ENCODE assay signal across 14 cellular contexts in the genomic region with DNA sequence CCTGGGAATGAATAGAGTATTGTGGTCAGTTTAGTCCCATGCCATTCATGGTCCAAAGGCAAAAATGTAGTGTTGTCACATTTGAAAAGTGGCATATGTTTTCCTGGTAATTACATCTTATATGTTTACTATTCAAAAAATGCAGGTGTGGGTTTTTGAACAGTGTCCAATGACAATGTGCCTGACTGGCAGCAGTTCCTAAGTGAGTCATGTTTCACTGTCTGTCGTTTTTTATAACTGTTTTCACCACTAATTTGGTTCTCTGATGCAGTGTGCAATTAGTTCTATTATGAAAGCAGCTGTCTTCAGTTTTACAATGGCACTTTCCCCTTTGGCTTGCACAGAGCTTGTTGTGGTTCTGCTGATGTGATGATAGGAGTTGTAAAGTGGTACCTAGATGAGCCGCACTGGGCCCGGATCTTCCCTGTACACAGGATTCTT.
DNase-seq lines count a peak whose midpoint lies in the region; ATAC-seq and TF ChIP-seq lines count a peak whose summit lies in the region.
"Had no signal": no experiment of that assay in that cellular context is flagged by ENCODE, and none has a peak within 500 bp of the region (broad histone marks: within the 10 kb centered on the region; RNA-seq: fewer than 3 reads in every experiment).

No MANE protein-coding gene starts in this region.

- H3K36me3 ChIP-seq in smooth muscle cell (ENCODE audit: low read depth): no peaks in the 10 kb centered on the region
- H3K36me3 ChIP-seq: vagina had no signal

- H3K27ac ChIP-seq in smooth muscle cell (ENCODE audit: low read depth): no peak overlapping the region
- H3K27ac ChIP-seq: vagina had no signal

- H3F3A ChIP-seq in smooth muscle cell (ENCODE audit: low read depth): no peaks in the 10 kb centered on the region

- H3K27me3 ChIP-seq in smooth muscle cell (ENCODE audit: low read depth): peaks cover 20% of the 10 kb centered on the region
- H3K27me3 ChIP-seq: vagina had no signal

- H3K79me2 ChIP-seq in smooth muscle cell (ENCODE audit: low read depth): no peaks in the 10 kb centered on the region

- no peak overlapping the region for H2AFZ ChIP-seq in smooth muscle cell (ENCODE audit: low read depth)

- H4K20me1 ChIP-seq in smooth muscle cell (ENCODE audit: low read depth): no peaks in the 10 kb centered on the region

- H3K9me3 Mint-ChIP-seq in activated naive CD4-positive, alpha-beta T cell treated with anti-CD3 and anti-CD28 coated beads, Interleukin-2, amount 10 ng/mL, durations not matched to agents 7 days and 5 days: no peaks in the 10 kb centered on the region
- H3K9me3 Mint-ChIP-seq in stimulated activated naive B cell treated with anti-CD40 and anti-IgM and Interleukin-4, amounts not matched to agents 10 μg/mL and 1 μg/mL and 100 μg/mL, for 72 hours: no peaks in the 10 kb centered on the region

- peaks cover 5% of the 10 kb centered on the region for H3K4me1 ChIP-seq in smooth muscle cell (ENCODE audit: low read depth)
- H3K4me1 ChIP-seq: vagina had no signal

- no peak overlapping the region for H3K4me2 ChIP-seq in smooth muscle cell

- no peaks in the 10 kb centered on the region for H3K4me1 Mint-ChIP-seq in activated naive CD4-positive, alpha-beta T cell treated with anti-CD3 and anti-CD28 coated beads, Interleukin-2, amount 10 ng/mL, durations not matched to agents 7 days and 5 days
- H3K4me1 Mint-ChIP-seq in stimulated activated naive B cell treated with anti-CD40 and anti-IgM and Interleukin-4, amounts not matched to agents 10 μg/mL and 1 μg/mL and 100 μg/mL, for 72 hours: no peaks in the 10 kb centered on the region
- H3K4me1 Mint-ChIP-seq: activated naive CD8-positive, alpha-beta T cell treated with anti-CD3 and anti-CD28 coated beads, Interleukin-2, amount 50 U/mL, for 24 hours had no signal

- no peak overlapping the region for H3K4me3 ChIP-seq in smooth muscle cell
- H3K4me3 ChIP-seq: vagina had no signal

- no peak overlapping the region for H3K9ac ChIP-seq in smooth muscle cell (ENCODE audit: low read depth)

- DNase-seq in COLO668 (lab: John Stamatoyannopoulos, UW; ENCODE audit: unreplicated experiment): peak; percentile 57
- DNase-seq in NCI-H1436 (lab: John Stamatoyannopoulos, UW): peak; percentile 88
- DNase-seq in NCI-H446 treated with DMSO at 0.1 percent for 48 hours (lab: John Stamatoyannopoulos, UW): peak; percentile 19
- DNase-seq in astrocyte of the hippocampus (ENCODE audit: low read depth, low spot score): peak; percentile 52
- DNase-seq in NCI-H524 (lab: John Stamatoyannopoulos, UW): no peak
- no peak for DNase-seq in smooth muscle cell (lab: John Stamatoyannopoulos, UW; ENCODE audit: unreplicated experiment)
- no peak for DNase-seq in activated naive CD4-positive, alpha-beta T cell treated with anti-CD3 and anti-CD28 coated beads, Interleukin-2, amount 10 ng/mL, durations not matched to agents 7 days and 5 days
- no peak for DNase-seq in stimulated activated naive B cell treated with anti-CD40 and anti-IgM and Interleukin-4, amounts not matched to agents 10 μg/mL and 1 μg/mL and 100 μg/mL, for 72 hours
- DNase-seq: activated CD4-positive, CD25-positive, alpha-beta regulatory T cell; activated CD8-positive, alpha-beta memory T cell treated with anti-CD3 and anti-CD28 coated beads, Interleukin-2, amount 50 U/mL, for 48 hours; activated naive CD8-positive, alpha-beta T cell treated with anti-CD3 and anti-CD28 coated beads, Interleukin-2, amount 50 U/mL, for 24 hours; NCI-H524 treated with DMSO at 0.1 percent for 48 hours had no signal

- WGBS in smooth muscle cell (ENCODE audit: low lambda C conversion rate): 59% methylated on average over 3 of the region's 3 CpGs

- TF ChIP-seq CTCF in smooth muscle cell (IDR thresholded peaks at IDR 0.05; ENCODE audit: borderline replicate concordance, insufficient read depth, poor library complexity, severe bottlenecking): no peak

- CTCF ChIA-PET in activated naive CD4-positive, alpha-beta T cell treated with anti-CD3 and anti-CD28 coated beads, Interleukin-2, amount 10 ng/mL, durations not matched to agents 7 days and 5 days (lab: Charles Lee): no interaction called here

- no peaks in the 10 kb centered on the region for H3K27me3 Mint-ChIP-seq in activated naive CD4-positive, alpha-beta T cell treated with anti-CD3 and anti-CD28 coated beads, Interleukin-2, amount 10 ng/mL, durations not matched to agents 7 days and 5 days
- peaks cover 0 to 4% of the 10 kb centered on the region in 2 donors for H3K27me3 Mint-ChIP-seq in stimulated activated naive B cell treated with anti-CD40 and anti-IgM and Interleukin-4, amounts not matched to agents 10 μg/mL and 1 μg/mL and 100 μg/mL, for 72 hours
- H3K27me3 Mint-ChIP-seq: activated naive CD8-positive, alpha-beta T cell treated with anti-CD3 and anti-CD28 coated beads, Interleukin-2, amount 50 U/mL, for 24 hours; dendritic cell treated with granulocyte-macrophage colony-stimulating factor and Interleukin-4, amounts not matched to agents 40 ng/mL and 50 ng/mL, for 4 days had no signal

- ATAC-seq in stimulated activated naive B cell treated with anti-CD40 and anti-IgM and Interleukin-4, amounts not matched to agents 10 μg/mL and 1 μg/mL and 100 μg/mL, for 72 hours (replicated peaks): no peak
- ATAC-seq: activated naive CD8-positive, alpha-beta T cell treated with anti-CD3 and anti-CD28 coated beads, Interleukin-2, amount 50 U/mL, for 24 hours had no signal

- H3K9me3 ChIP-seq in smooth muscle cell (replicated peaks; ENCODE audit: low read depth): no peaks in the 10 kb centered on the region
- H3K9me3 ChIP-seq: vagina had no signal

- no peaks in the 10 kb centered on the region for H3K36me3 Mint-ChIP-seq in activated naive CD4-positive, alpha-beta T cell treated with anti-CD3 and anti-CD28 coated beads, Interleukin-2, amount 10 ng/mL, durations not matched to agents 7 days and 5 days
- H3K36me3 Mint-ChIP-seq in stimulated activated naive B cell treated with anti-CD40 and anti-IgM and Interleukin-4, amounts not matched to agents 10 μg/mL and 1 μg/mL and 100 μg/mL, for 72 hours: no peaks in the 10 kb centered on the region

- H3K4me3 Mint-ChIP-seq in activated naive CD4-positive, alpha-beta T cell treated with anti-CD3 and anti-CD28 coated beads, Interleukin-2, amount 10 ng/mL, durations not matched to agents 7 days and 5 days: no peak overlapping the region
- H3K4me3 Mint-ChIP-seq in stimulated activated naive B cell treated with anti-CD40 and anti-IgM and Interleukin-4, amounts not matched to agents 10 μg/mL and 1 μg/mL and 100 μg/mL, for 72 hours: no peak overlapping the region
- H3K4me3 Mint-ChIP-seq: activated naive CD8-positive, alpha-beta T cell treated with anti-CD3 and anti-CD28 coated beads, Interleukin-2, amount 50 U/mL, for 24 hours; dendritic cell treated with granulocyte-macrophage colony-stimulating factor and Interleukin-4, amounts not matched to agents 40 ng/mL and 50 ng/mL, for 4 days had no signal

- no peak overlapping the region for H3K27ac Mint-ChIP-seq in activated naive CD4-positive, alpha-beta T cell treated with anti-CD3 and anti-CD28 coated beads, Interleukin-2, amount 10 ng/mL, durations not matched to agents 7 days and 5 days
- no peak overlapping the region for H3K27ac Mint-ChIP-seq in stimulated activated naive B cell treated with anti-CD40 and anti-IgM and Interleukin-4, amounts not matched to agents 10 μg/mL and 1 μg/mL and 100 μg/mL, for 72 hours
- H3K27ac Mint-ChIP-seq: activated naive CD8-positive, alpha-beta T cell treated with anti-CD3 and anti-CD28 coated beads, Interleukin-2, amount 50 U/mL, for 24 hours; dendritic cell treated with granulocyte-macrophage colony-stimulating factor and Interleukin-4, amounts not matched to agents 40 ng/mL and 50 ng/mL, for 4 days had no signal

Comparison
In these comparisons a context has a peak if more than half of its experiments do, and no peak if none do; other contexts are left out.
1. DNase-seq: peak in COLO668 (single experiment), NCI-H1436 (single experiment), NCI-H446 treated with DMSO at 0.1 percent for 48 hours (single experiment) and astrocyte of the hippocampus (single experiment); none in NCI-H524 (0 of 2), smooth muscle cell (single experiment), activated naive CD4-positive, alpha-beta T cell treated with anti-CD3 and anti-CD28 coated beads, Interleukin-2, amount 10 ng/mL, durations not matched to agents 7 days and 5 days (single experiment) and stimulated activated naive B cell treated with anti-CD40 and anti-IgM and Interleukin-4, amounts not matched to agents 10 μg/mL and 1 μg/mL and 100 μg/mL, for 72 hours (single experiment).